Comparison of ENCODE assay signal across 15 cellular contexts in the genomic region with DNA sequence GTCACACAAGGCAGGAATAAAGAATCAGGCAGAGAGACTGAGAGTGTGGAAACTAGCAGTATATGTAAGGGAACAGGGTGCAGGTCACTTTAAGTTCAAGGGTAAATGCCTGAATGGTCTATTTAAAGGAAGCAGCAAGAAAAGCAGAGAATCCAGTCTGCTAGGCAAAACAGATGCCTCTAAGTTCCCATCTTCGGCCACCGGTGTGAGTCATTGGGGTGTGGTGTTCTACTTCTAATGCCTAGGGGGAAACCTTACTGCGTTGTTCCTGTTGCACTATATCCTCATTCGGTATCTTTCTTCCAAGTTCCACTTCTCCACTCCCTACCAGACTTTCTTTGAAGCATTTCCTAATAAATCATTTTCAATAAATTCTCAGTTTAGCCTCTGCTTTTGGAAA.
DNase-seq lines count a peak whose midpoint lies in the region; ATAC-seq, FAIRE-seq and TF ChIP-seq lines count a peak whose summit lies in the region.
"Had no signal": no experiment of that assay in that cellular context is flagged by ENCODE, and none has a peak within 500 bp of the region (broad histone marks: within the 10 kb centered on the region; RNA-seq: fewer than 3 reads in every experiment).

No MANE protein-coding gene starts in this region.

- H3K4me3 ChIP-seq in keratinocyte (ENCODE audit: control insufficient read depth in 2 of 3, extremely low read depth in 1 of 3, insufficient read depth in 2 of 3, low read depth in 1 of 3, low read length in 3 of 3) (peak overlapping the region in 1 of 3 experiments; percentile 17), sigmoid colon (no peak overlapping the region)

- TF ChIP-seq EP300 in sigmoid colon (IDR thresholded peaks at IDR 0.05), result no peak

- no peaks in the 10 kb centered on the region for H3K27me3 ChIP-seq in keratinocyte (ENCODE audit: control insufficient read depth, extremely low read depth, insufficient read depth, low read length)
- H3K27me3 ChIP-seq in sigmoid colon, result no peaks in the 10 kb centered on the region

- WGBS in sigmoid colon, 2 donors, result 44 to 72% methylated on average over 4 of the region's 4 CpGs

- no peaks in the 10 kb centered on the region for H3K36me3 Mint-ChIP-seq in activated CD8-positive, alpha-beta T cell treated with anti-CD3 and anti-CD28 coated beads, Interleukin-2, amount 10 ng/mL, durations not matched to agents 7 days and 5 days (ENCODE audit: low read depth)

- H3K27ac Mint-ChIP-seq in activated CD8-positive, alpha-beta T cell treated with anti-CD3 and anti-CD28 coated beads, Interleukin-2, amount 10 ng/mL, durations not matched to agents 7 days and 5 days, result no peak overlapping the region
- H3K27ac Mint-ChIP-seq: activated B cell treated with CpG ODN at 0.5 μM for 24 hours, nephron progenitor cell had no signal

- H3K9ac ChIP-seq in keratinocyte (ENCODE audit: control insufficient read depth, extremely low read depth, insufficient read depth, low read length), result no peak overlapping the region

- dilution Hi-C loops in keratinocyte (cut with MboI; ENCODE audit: extremely low pct_ligation_motif_present, low sequenced_read_pairs), result no loop called here

- no peaks in the 10 kb centered on the region for H3K9me3 Mint-ChIP-seq in activated CD8-positive, alpha-beta T cell treated with anti-CD3 and anti-CD28 coated beads, Interleukin-2, amount 10 ng/mL, durations not matched to agents 7 days and 5 days (ENCODE audit: insufficient read depth)
- H3K9me3 Mint-ChIP-seq: activated B cell treated with CpG ODN at 0.5 μM for 24 hours, nephron progenitor cell had no signal

- no peak for TF ChIP-seq POLR2A in sigmoid colon (IDR thresholded peaks at IDR 0.05)

- ATAC-seq in left lobe of liver, result no peak
- ATAC-seq in activated CD8-positive, alpha-beta T cell treated with anti-CD3 and anti-CD28 coated beads, Interleukin-2, amount 10 ng/mL, durations not matched to agents 7 days and 5 days, result no peak

- H3K4me3 Mint-ChIP-seq in activated CD8-positive, alpha-beta T cell treated with anti-CD3 and anti-CD28 coated beads, Interleukin-2, amount 10 ng/mL, durations not matched to agents 7 days and 5 days, result no peak overlapping the region
- H3K4me3 Mint-ChIP-seq: activated B cell treated with CpG ODN at 0.5 μM for 24 hours, nephron progenitor cell had no signal

- CTCF ChIA-PET in activated CD8-positive, alpha-beta T cell treated with anti-CD3 and anti-CD28 coated beads, Interleukin-2, amount 10 ng/mL, durations not matched to agents 7 days and 5 days (lab: Charles Lee), result no interaction called here

- TF ChIP-seq CTCF in keratinocyte (optimal IDR thresholded peaks at IDR 0.05 in 1 of 3, IDR thresholded peaks at IDR 0.05 in 1 of 3, conservative IDR thresholded peaks at IDR 0.05 in 1 of 3; ENCODE audit: extremely low read depth in 1 of 3, insufficient read depth in 2 of 3, low read length in 3 of 3) (no peak), sigmoid colon (IDR thresholded peaks at IDR 0.05) (no peak)

- H3K27ac ChIP-seq in keratinocyte (ENCODE audit: control insufficient read depth, insufficient read depth, low read length) (peak overlapping the region; percentile 32), sigmoid colon (no peak overlapping the region)

- peak overlapping the region; percentile 41 for H2AFZ ChIP-seq in keratinocyte (ENCODE audit: control insufficient read depth, low read length)

- H3K79me2 ChIP-seq in keratinocyte (ENCODE audit: control insufficient read depth, insufficient read depth, low read length), result no peaks in the 10 kb centered on the region

- H3K36me3 ChIP-seq in keratinocyte (ENCODE audit: control insufficient read depth in 2 of 2, extremely low read depth in 1 of 2, insufficient read depth in 2 of 2, low read length in 2 of 2) (no peaks in the 10 kb centered on the region), sigmoid colon (no peaks in the 10 kb centered on the region)
- H3K36me3 ChIP-seq: BE2C had no signal

- peak; percentile 94 for FAIRE-seq in keratinocyte (lab: Jason Lieb, UNC)

- POLR2A ChIA-PET in activated CD8-positive, alpha-beta T cell treated with anti-CD3 and anti-CD28 coated beads, Interleukin-2, amount 10 ng/mL, durations not matched to agents 7 days and 5 days (lab: Charles Lee), result no interaction called here

- H3K4me2 ChIP-seq in keratinocyte (ENCODE audit: control insufficient read depth, extremely low read depth, insufficient read depth, low read depth, low read length), result peak overlapping the region; percentile 31

- H3K4me1 ChIP-seq in keratinocyte (ENCODE audit: control insufficient read depth, extremely low read depth, insufficient read depth, low read length) (peaks cover 15% of the 10 kb centered on the region), sigmoid colon (peaks cover 0 to 10% (median 4%) of the 10 kb centered on the region in 4 donors)
- H3K4me1 ChIP-seq: BE2C had no signal

- no peaks in the 10 kb centered on the region for H3K27me3 Mint-ChIP-seq in activated CD8-positive, alpha-beta T cell treated with anti-CD3 and anti-CD28 coated beads, Interleukin-2, amount 10 ng/mL, durations not matched to agents 7 days and 5 days (ENCODE audit: low read depth)

- DNase-seq in GM03348 (ENCODE audit: low spot score) (peak; percentile 13), NOMO-1 treated with DMSO at 0.1 percent for 48 hours (lab: John Stamatoyannopoulos, UW; ENCODE audit: unreplicated experiment) (peak; percentile 75), amniotic stem cell (lab: John Stamatoyannopoulos, UW) (peak; percentile 17), keratinocyte (ENCODE audit: low read depth, low spot score) (peak; percentile 42), sigmoid colon (no peak), left lobe of liver (ENCODE audit: low spot score) (no peak), posterior vena cava (ENCODE audit: low spot score) (no peak)
- DNase-seq in activated CD8-positive, alpha-beta T cell treated with anti-CD3 and anti-CD28 coated beads, Interleukin-2, amount 10 ng/mL, durations not matched to agents 7 days and 5 days, result no peak
- DNase-seq: activated B cell treated with CpG ODN at 0.5 μM for 24 hours, activated T-cell treated with anti-CD3 and anti-CD28 coated beads for 4 hours, BE2C, dermis blood vessel endothelial cell, GDM1, left cardiac atrium, nephron progenitor cell had no signal

- no peaks in the 10 kb centered on the region for H3K9me3 ChIP-seq in keratinocyte (ENCODE audit: control insufficient read depth, low read depth, low read length)
- H3K9me3 ChIP-seq in sigmoid colon, result no peaks in the 10 kb centered on the region
- H3K9me3 ChIP-seq: BE2C had no signal

- no peaks in the 10 kb centered on the region for H4K20me1 ChIP-seq in keratinocyte (ENCODE audit: control insufficient read depth, extremely low read depth, insufficient read depth, low read length)

- intact Hi-C loops in sigmoid colon (cut with DNase I), result no loop called here
- intact Hi-C loops in posterior vena cava (cut with DNase I), result no loop called here

- no peaks in the 10 kb centered on the region for H3K4me1 Mint-ChIP-seq in activated CD8-positive, alpha-beta T cell treated with anti-CD3 and anti-CD28 coated beads, Interleukin-2, amount 10 ng/mL, durations not matched to agents 7 days and 5 days (ENCODE audit: low read depth)
- H3K4me1 Mint-ChIP-seq: activated B cell treated with CpG ODN at 0.5 μM for 24 hours had no signal

- no peaks in the 10 kb centered on the region for H3K9me1 ChIP-seq in keratinocyte (ENCODE audit: control insufficient read depth, extremely low read depth, insufficient read depth, low read length)

Comparison
In these comparisons a context has a peak if more than half of its experiments do, and no peak if none do; other contexts are left out.
1. DNase-seq: peak in GM03348 (single experiment), NOMO-1 treated with DMSO at 0.1 percent for 48 hours (single experiment), amniotic stem cell (single experiment) and keratinocyte (single experiment); none in sigmoid colon (single experiment), left lobe of liver (single experiment), activated CD8-positive, alpha-beta T cell treated with anti-CD3 and anti-CD28 coated beads, Interleukin-2, amount 10 ng/mL, durations not matched to agents 7 days and 5 days (single experiment) and posterior vena cava (single experiment).